In genomic region chr12:3636328-3636727, GRCh38 we compare ENCODE assay signal across 28 cellular contexts.
"Had no signal": no experiment of that assay in that cellular context is flagged by ENCODE, and none has a peak within 500 bp of the region (broad histone marks: within the 10 kb centered on the region; RNA-seq: fewer than 3 reads in every experiment).

No MANE protein-coding gene starts in this region.

- H3K36me3 Mint-ChIP-seq: mesothelial cell of epicardium, neural progenitor cell, type B pancreatic cell had no signal

- ATAC-seq: esophagus mucosa; gastrocnemius medialis; left lobe of liver; mucosa of descending colon; psoas muscle; right cardiac atrium; stimulated activated memory B cell treated with anti-CD40 and anti-IgM and Interleukin-4, amounts not matched to agents 10 μg/mL and 1 μg/mL and 100 μg/mL, for 72 hours; stimulated activated naive CD8-positive, alpha-beta T cell treated with anti-CD3 and anti-CD28 coated beads, Interleukin-15, Interleukin-2, amounts not matched to agents 100 U/mL and 50 U/mL, for 24 hours had no signal

- H3K27ac Mint-ChIP-seq: dendritic cell treated with granulocyte-macrophage colony-stimulating factor and Interleukin-4, amounts not matched to agents 40 ng/mL and 50 ng/mL, for 4 days; endodermal cell; memory B cell; mesothelial cell of epicardium; natural killer cell treated with Interleukin-12 subunit alpha and Interleukin-12 subunit beta and Interleukin-15 and Interleukin-18, amount 100 ng/mL, for 72 hours; neural progenitor cell; stimulated activated memory B cell treated with anti-CD40 and anti-IgM and Interleukin-4, amounts not matched to agents 10 μg/mL and 1 μg/mL and 100 μg/mL, for 72 hours; type B pancreatic cell had no signal

- H3K9me3 Mint-ChIP-seq: dendritic cell treated with granulocyte-macrophage colony-stimulating factor and Interleukin-4, amounts not matched to agents 40 ng/mL and 50 ng/mL, for 4 days; endodermal cell; memory B cell; mesothelial cell of epicardium; natural killer cell treated with Interleukin-12 subunit alpha and Interleukin-12 subunit beta and Interleukin-15 and Interleukin-18, amount 100 ng/mL, for 72 hours; neural progenitor cell; stimulated activated memory B cell treated with anti-CD40 and anti-IgM and Interleukin-4, amounts not matched to agents 10 μg/mL and 1 μg/mL and 100 μg/mL, for 72 hours; type B pancreatic cell had no signal

- H3K27me3 Mint-ChIP-seq: dendritic cell treated with granulocyte-macrophage colony-stimulating factor and Interleukin-4, amounts not matched to agents 40 ng/mL and 50 ng/mL, for 4 days; memory B cell; naive B cell; natural killer cell treated with Interleukin-12 subunit alpha and Interleukin-12 subunit beta and Interleukin-15 and Interleukin-18, amount 100 ng/mL, for 72 hours; stimulated activated memory B cell treated with anti-CD40 and anti-IgM and Interleukin-4, amounts not matched to agents 10 μg/mL and 1 μg/mL and 100 μg/mL, for 72 hours had no signal

- H3K4me1 Mint-ChIP-seq: memory B cell; mesothelial cell of epicardium; stimulated activated memory B cell treated with anti-CD40 and anti-IgM and Interleukin-4, amounts not matched to agents 10 μg/mL and 1 μg/mL and 100 μg/mL, for 72 hours had no signal

- DNase-seq: colonic mucosa; effector CD8-positive, alpha-beta T cell; endodermal cell; foreskin fibroblast; gastrocnemius medialis; head of caudate nucleus; kidney; mucosa of descending colon; naive B cell; nucleus accumbens; psoas muscle; right cardiac atrium; sigmoid colon; stimulated activated CD4-positive, alpha-beta T cell treated with anti-CD3 and anti-CD28 coated beads, Interleukin-2, amount 100 ng/mL, for 24 hours; stimulated activated CD4-positive, alpha-beta T cell treated with anti-CD3 and anti-CD28 coated beads, Interleukin-4, amount 100 ng/mL, for 4 hours; stimulated activated naive CD8-positive, alpha-beta T cell treated with anti-CD3 and anti-CD28 coated beads, Interleukin-15, Interleukin-2, amounts not matched to agents 100 U/mL and 50 U/mL, for 24 hours; substantia nigra; testis; tibial artery had no signal

- H3K4me3 Mint-ChIP-seq: dendritic cell treated with granulocyte-macrophage colony-stimulating factor and Interleukin-4, amounts not matched to agents 40 ng/mL and 50 ng/mL, for 4 days; endodermal cell; memory B cell; mesothelial cell of epicardium; naive B cell; natural killer cell treated with Interleukin-12 subunit alpha and Interleukin-12 subunit beta and Interleukin-15 and Interleukin-18, amount 100 ng/mL, for 72 hours; neural progenitor cell; stimulated activated memory B cell treated with anti-CD40 and anti-IgM and Interleukin-4, amounts not matched to agents 10 μg/mL and 1 μg/mL and 100 μg/mL, for 72 hours; type B pancreatic cell had no signal
